Comparison of ENCODE assay signal across 26 cellular contexts in the genomic region with DNA sequence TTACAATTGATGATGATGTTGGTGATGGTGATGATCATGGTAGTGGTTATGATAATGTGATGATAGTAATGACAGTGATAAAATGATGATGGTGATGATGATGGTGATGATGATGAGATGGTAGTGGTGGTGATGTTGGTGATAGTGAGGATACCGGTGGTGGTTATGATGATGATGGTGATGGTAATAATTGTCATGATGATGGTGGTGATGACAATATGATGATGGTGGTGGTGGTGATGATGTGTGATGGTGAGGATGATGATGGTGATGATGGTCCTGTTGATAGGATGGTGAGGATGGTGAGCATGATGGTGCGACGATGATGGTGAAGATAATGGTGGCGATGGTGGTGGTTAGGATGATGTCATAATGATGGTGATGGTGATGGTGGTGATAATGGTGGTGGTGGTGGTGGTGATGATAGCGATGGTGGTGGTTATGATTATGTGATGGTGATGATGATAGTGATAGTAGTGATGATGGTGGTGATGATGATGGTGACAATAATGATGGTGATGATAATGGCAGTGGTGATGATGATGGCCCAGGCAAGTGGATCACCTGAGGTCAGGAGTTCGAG.
"Had no signal": no experiment of that assay in that cellular context is flagged by ENCODE, and none has a peak within 500 bp of the region (broad histone marks: within the 10 kb centered on the region; RNA-seq: fewer than 3 reads in every experiment).

No MANE protein-coding gene starts in this region.

- H3K36me3 ChIP-seq: esophagus squamous epithelium, gastrocnemius medialis, heart right ventricle, left lung, lower lobe of right lung had no signal

- H3K4me3 ChIP-seq: coronary artery, esophagus squamous epithelium, gastrocnemius medialis, heart right ventricle, left lung, lower lobe of right lung, mucosa of descending colon had no signal

- H3K27me3 ChIP-seq: esophagus squamous epithelium, gastrocnemius medialis, left lung had no signal

- H3K4me1 ChIP-seq: esophagus squamous epithelium, gastrocnemius medialis, heart right ventricle, left lung, lower lobe of right lung had no signal

- H3K9me3 ChIP-seq: esophagus squamous epithelium, gastrocnemius medialis, heart right ventricle, left lung, lower lobe of right lung, mucosa of descending colon had no signal

- H3K27ac ChIP-seq: coronary artery, epithelial cell of prostate, esophagus squamous epithelium, gastrocnemius medialis, heart right ventricle, left lung, lower lobe of right lung had no signal

- DNase-seq: effector CD8-positive, alpha-beta T cell; effector memory CD8-positive, alpha-beta T cell; endodermal cell; erythroblast; esophagus squamous epithelium; foreskin fibroblast; foreskin melanocyte; gastrocnemius medialis; glutamatergic neuron; head of caudate nucleus; heart right ventricle; hippocampal formation; left cardiac atrium; lower lobe of right lung; mesenchymal stem cell; mucosa of descending colon; naive B cell; naive thymus-derived CD8-positive, alpha-beta T cell had no signal

- FAIRE-seq: endometrium, islet of Langerhans, keratinocyte had no signal

- ATAC-seq: effector memory CD8-positive, alpha-beta T cell; esophagus mucosa; gastrocnemius medialis; heart right ventricle; left cardiac atrium; left lung; left ventricle myocardium superior; lower lobe of right lung; mucosa of descending colon; naive thymus-derived CD8-positive, alpha-beta T cell had no signal
